Comparison of ENCODE assay signal across 1 cellular context in the genomic region with DNA sequence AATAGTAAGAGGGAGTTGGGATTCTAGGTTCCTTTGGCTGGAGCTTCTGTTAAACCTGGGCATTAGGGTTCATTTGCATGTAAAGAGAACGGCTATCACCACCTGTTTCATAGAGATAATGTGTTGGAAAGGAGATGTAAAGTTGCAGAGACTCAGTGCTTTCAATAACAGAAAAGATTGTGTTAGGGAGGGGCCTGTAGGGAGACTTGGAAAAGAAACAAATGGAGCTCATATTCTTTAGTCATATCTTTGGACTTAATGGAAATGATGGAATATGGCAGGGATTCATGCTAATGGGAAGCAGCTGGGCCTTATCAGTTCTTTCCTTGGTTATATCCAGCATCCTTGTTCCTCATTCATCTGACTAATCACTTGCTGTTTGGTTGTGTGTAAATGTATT.
TF ChIP-seq lines count a peak whose summit lies in the region.

No MANE protein-coding gene starts in this region.

TF ChIP-seq in K562, 482 proteins besides CTCF, POLR2A, EP300 and RAD21 (continued from another document and continues in another):
- TF ChIP-seq, protein P1, sequence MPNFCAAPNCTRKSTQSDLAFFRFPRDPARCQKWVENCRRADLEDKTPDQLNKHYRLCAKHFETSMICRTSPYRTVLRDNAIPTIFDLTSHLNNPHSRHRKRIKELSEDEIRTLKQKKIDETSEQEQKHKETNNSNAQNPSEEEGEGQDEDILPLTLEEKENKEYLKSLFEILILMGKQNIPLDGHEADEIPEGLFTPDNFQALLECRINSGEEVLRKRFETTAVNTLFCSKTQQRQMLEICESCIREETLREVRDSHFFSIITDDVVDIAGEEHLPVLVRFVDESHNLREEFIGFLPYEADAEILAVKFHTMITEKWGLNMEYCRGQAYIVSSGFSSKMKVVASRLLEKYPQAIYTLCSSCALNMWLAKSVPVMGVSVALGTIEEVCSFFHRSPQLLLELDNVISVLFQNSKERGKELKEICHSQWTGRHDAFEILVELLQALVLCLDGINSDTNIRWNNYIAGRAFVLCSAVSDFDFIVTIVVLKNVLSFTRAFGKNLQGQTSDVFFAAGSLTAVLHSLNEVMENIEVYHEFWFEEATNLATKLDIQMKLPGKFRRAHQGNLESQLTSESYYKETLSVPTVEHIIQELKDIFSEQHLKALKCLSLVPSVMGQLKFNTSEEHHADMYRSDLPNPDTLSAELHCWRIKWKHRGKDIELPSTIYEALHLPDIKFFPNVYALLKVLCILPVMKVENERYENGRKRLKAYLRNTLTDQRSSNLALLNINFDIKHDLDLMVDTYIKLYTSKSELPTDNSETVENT (CRISPR knock-in tag; IDR thresholded peaks at IDR 0.05), result no peak
- peak; percentile 66 for TF ChIP-seq TAL1 (IDR thresholded peaks at IDR 0.05)
- no peak for TF ChIP-seq LCOR (CRISPR knock-in tag; IDR thresholded peaks at IDR 0.05)
- TF ChIP-seq ZSCAN29 (IDR thresholded peaks at IDR 0.05), result no peak
- TF ChIP-seq ARID1B (IDR thresholded peaks at IDR 0.05), result peak; percentile 78
- TF ChIP-seq PURB (CRISPR knock-in tag; IDR thresholded peaks at IDR 0.05; ENCODE audit: low read depth), result no peak
- TF ChIP-seq, protein P2, sequence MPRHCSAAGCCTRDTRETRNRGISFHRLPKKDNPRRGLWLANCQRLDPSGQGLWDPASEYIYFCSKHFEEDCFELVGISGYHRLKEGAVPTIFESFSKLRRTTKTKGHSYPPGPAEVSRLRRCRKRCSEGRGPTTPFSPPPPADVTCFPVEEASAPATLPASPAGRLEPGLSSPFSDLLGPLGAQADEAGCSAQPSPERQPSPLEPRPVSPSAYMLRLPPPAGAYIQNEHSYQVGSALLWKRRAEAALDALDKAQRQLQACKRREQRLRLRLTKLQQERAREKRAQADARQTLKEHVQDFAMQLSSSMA (CRISPR knock-in tag; IDR thresholded peaks at IDR 0.05), result no peak
- no peak for TF ChIP-seq FOXA1 (IDR thresholded peaks at IDR 0.05; ENCODE audit: borderline replicate concordance)
- TF ChIP-seq HDGF (IDR thresholded peaks at IDR 0.05), result no peak
- TF ChIP-seq TCF3 (CRISPR knock-in tag; IDR thresholded peaks at IDR 0.05), result peak; percentile 62
- TF ChIP-seq MED1 (CRISPR knock-in tag; IDR thresholded peaks at IDR 0.05; ENCODE audit: borderline replicate concordance), result no peak
- TF ChIP-seq, protein P3, sequence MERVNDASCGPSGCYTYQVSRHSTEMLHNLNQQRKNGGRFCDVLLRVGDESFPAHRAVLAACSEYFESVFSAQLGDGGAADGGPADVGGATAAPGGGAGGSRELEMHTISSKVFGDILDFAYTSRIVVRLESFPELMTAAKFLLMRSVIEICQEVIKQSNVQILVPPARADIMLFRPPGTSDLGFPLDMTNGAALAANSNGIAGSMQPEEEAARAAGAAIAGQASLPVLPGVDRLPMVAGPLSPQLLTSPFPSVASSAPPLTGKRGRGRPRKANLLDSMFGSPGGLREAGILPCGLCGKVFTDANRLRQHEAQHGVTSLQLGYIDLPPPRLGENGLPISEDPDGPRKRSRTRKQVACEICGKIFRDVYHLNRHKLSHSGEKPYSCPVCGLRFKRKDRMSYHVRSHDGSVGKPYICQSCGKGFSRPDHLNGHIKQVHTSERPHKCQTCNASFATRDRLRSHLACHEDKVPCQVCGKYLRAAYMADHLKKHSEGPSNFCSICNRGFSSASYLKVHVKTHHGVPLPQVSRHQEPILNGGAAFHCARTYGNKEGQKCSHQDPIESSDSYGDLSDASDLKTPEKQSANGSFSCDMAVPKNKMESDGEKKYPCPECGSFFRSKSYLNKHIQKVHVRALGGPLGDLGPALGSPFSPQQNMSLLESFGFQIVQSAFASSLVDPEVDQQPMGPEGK (CRISPR knock-in tag; IDR thresholded peaks at IDR 0.05; ENCODE audit: borderline replicate concordance), result no peak
- TF ChIP-seq ZKSCAN1 (IDR thresholded peaks at IDR 0.05; ENCODE audit: low read depth, low read length), result no peak
- TF ChIP-seq CHD2 (IDR thresholded peaks at IDR 0.05; ENCODE audit: low read depth, low read length), result no peak
- no peak for TF ChIP-seq FIP1L1 (IDR thresholded peaks at IDR 0.05; ENCODE audit: low read depth, low read length, poor library complexity, severe bottlenecking)
- TF ChIP-seq, protein P4, sequence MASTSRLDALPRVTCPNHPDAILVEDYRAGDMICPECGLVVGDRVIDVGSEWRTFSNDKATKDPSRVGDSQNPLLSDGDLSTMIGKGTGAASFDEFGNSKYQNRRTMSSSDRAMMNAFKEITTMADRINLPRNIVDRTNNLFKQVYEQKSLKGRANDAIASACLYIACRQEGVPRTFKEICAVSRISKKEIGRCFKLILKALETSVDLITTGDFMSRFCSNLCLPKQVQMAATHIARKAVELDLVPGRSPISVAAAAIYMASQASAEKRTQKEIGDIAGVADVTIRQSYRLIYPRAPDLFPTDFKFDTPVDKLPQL (IDR thresholded peaks at IDR 0.05; ENCODE audit: extremely low read depth, insufficient read length), result no peak
- TF ChIP-seq FOXM1 (IDR thresholded peaks at IDR 0.05; ENCODE audit: low read depth), result no peak
- no peak for TF ChIP-seq FOXM1 (CRISPR knock-in tag; IDR thresholded peaks at IDR 0.05; ENCODE audit: low read depth)
- no peak for TF ChIP-seq IFI16 (CRISPR knock-in tag; IDR thresholded peaks at IDR 0.05)
- no peak for TF ChIP-seq BRF1 (IDR thresholded peaks at IDR 0.05; ENCODE audit: borderline replicate concordance, extremely low read depth, insufficient read length)
- no peak for TF ChIP-seq SIN3B (IDR thresholded peaks at IDR 0.05; ENCODE audit: low read depth)
- no peak for TF ChIP-seq SETDB1 (IDR thresholded peaks at IDR 0.05; ENCODE audit: low read length)
- TF ChIP-seq, protein P5, sequence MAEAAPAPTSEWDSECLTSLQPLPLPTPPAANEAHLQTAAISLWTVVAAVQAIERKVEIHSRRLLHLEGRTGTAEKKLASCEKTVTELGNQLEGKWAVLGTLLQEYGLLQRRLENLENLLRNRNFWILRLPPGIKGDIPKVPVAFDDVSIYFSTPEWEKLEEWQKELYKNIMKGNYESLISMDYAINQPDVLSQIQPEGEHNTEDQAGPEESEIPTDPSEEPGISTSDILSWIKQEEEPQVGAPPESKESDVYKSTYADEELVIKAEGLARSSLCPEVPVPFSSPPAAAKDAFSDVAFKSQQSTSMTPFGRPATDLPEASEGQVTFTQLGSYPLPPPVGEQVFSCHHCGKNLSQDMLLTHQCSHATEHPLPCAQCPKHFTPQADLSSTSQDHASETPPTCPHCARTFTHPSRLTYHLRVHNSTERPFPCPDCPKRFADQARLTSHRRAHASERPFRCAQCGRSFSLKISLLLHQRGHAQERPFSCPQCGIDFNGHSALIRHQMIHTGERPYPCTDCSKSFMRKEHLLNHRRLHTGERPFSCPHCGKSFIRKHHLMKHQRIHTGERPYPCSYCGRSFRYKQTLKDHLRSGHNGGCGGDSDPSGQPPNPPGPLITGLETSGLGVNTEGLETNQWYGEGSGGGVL (CRISPR knock-in tag; IDR thresholded peaks at IDR 0.05), result no peak
- no peak for TF ChIP-seq NR3C1 (CRISPR knock-in tag; IDR thresholded peaks at IDR 0.05)
- TF ChIP-seq MTF1 (CRISPR knock-in tag; IDR thresholded peaks at IDR 0.05; ENCODE audit: borderline replicate concordance), result no peak
- TF ChIP-seq SNIP1 (IDR thresholded peaks at IDR 0.05; ENCODE audit: low read depth), result no peak
- no peak for TF ChIP-seq ZNF224 (CRISPR knock-in tag; IDR thresholded peaks at IDR 0.05)
- TF ChIP-seq, protein P6, sequence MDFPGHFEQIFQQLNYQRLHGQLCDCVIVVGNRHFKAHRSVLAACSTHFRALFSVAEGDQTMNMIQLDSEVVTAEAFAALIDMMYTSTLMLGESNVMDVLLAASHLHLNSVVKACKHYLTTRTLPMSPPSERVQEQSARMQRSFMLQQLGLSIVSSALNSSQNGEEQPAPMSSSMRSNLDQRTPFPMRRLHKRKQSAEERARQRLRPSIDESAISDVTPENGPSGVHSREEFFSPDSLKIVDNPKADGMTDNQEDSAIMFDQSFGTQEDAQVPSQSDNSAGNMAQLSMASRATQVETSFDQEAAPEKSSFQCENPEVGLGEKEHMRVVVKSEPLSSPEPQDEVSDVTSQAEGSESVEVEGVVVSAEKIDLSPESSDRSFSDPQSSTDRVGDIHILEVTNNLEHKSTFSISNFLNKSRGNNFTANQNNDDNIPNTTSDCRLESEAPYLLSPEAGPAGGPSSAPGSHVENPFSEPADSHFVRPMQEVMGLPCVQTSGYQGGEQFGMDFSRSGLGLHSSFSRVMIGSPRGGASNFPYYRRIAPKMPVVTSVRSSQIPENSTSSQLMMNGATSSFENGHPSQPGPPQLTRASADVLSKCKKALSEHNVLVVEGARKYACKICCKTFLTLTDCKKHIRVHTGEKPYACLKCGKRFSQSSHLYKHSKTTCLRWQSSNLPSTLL (IDR thresholded peaks at IDR 0.05), result no peak
- TF ChIP-seq, protein P7, sequence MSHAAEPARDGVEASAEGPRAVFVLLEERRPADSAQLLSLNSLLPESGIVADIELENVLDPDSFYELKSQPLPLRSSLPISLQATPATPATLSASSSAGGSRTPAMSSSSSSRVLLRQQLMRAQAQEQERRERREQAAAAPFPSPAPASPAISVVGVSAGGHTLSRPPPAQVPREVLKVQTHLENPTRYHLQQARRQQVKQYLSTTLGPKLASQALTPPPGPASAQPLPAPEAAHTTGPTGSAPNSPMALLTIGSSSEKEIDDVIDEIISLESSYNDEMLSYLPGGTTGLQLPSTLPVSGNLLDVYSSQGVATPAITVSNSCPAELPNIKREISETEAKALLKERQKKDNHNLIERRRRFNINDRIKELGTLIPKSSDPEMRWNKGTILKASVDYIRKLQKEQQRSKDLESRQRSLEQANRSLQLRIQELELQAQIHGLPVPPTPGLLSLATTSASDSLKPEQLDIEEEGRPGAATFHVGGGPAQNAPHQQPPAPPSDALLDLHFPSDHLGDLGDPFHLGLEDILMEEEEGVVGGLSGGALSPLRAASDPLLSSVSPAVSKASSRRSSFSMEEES (CRISPR knock-in tag; IDR thresholded peaks at IDR 0.05), result no peak
- no peak for TF ChIP-seq TAF9B (IDR thresholded peaks at IDR 0.05; ENCODE audit: partially characterized antibody)
- TF ChIP-seq GABPA (tag; conservative IDR thresholded peaks at IDR 0.05; ENCODE audit: low read depth), result no peak
- TF ChIP-seq HNRNPL (IDR thresholded peaks at IDR 0.05; ENCODE audit: low read depth, low read length), result no peak
- peak; percentile 23; the same call in 1 of the 2 replicates for TF ChIP-seq EHMT2 (IDR thresholded peaks at IDR 0.05)
- TF ChIP-seq TCF7L2 (IDR thresholded peaks at IDR 0.05; ENCODE audit: low read depth, low read length), result no peak
- no peak for TF ChIP-seq ZNF77 (CRISPR knock-in tag; IDR thresholded peaks at IDR 0.05)
- TF ChIP-seq, protein P8, sequence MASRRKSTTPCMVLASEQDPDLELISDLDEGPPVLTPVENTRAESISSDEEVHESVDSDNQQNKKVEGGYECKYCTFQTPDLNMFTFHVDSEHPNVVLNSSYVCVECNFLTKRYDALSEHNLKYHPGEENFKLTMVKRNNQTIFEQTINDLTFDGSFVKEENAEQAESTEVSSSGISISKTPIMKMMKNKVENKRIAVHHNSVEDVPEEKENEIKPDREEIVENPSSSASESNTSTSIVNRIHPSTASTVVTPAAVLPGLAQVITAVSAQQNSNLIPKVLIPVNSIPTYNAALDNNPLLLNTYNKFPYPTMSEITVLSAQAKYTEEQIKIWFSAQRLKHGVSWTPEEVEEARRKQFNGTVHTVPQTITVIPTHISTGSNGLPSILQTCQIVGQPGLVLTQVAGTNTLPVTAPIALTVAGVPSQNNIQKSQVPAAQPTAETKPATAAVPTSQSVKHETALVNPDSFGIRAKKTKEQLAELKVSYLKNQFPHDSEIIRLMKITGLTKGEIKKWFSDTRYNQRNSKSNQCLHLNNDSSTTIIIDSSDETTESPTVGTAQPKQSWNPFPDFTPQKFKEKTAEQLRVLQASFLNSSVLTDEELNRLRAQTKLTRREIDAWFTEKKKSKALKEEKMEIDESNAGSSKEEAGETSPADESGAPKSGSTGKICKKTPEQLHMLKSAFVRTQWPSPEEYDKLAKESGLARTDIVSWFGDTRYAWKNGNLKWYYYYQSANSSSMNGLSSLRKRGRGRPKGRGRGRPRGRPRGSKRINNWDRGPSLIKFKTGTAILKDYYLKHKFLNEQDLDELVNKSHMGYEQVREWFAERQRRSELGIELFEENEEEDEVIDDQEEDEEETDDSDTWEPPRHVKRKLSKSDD (conservative IDR thresholded peaks at IDR 0.05; ENCODE audit: low read length), result no peak
- TF ChIP-seq DPF2 (IDR thresholded peaks at IDR 0.05), result peak; percentile 55; the same call in 1 of the 2 replicates
- TF ChIP-seq DNMT1 (IDR thresholded peaks at IDR 0.05), result no peak
- no peak for TF ChIP-seq ZNF717 (CRISPR knock-in tag; IDR thresholded peaks at IDR 0.05)
- peak; percentile 49; the same call in 1 of the 2 replicates for TF ChIP-seq CBFA2T3 (IDR thresholded peaks at IDR 0.05)
- TF ChIP-seq SMARCC2 (IDR thresholded peaks at IDR 0.05; ENCODE audit: low read depth), result no peak
- no peak for TF ChIP-seq FOXK1 (CRISPR knock-in tag; IDR thresholded peaks at IDR 0.05; ENCODE audit: borderline replicate concordance)
- TF ChIP-seq CXXC5 (CRISPR knock-in tag; IDR thresholded peaks at IDR 0.05), result 0 out of 2 replicates have a peak, but pooled peaks have one; percentile 13
- no peak for TF ChIP-seq ETV1 (tag; conservative IDR thresholded peaks at IDR 0.05; ENCODE audit: low read depth)
- no peak for TF ChIP-seq ZNF263 (CRISPR knock-in tag; IDR thresholded peaks at IDR 0.05; ENCODE audit: borderline replicate concordance)
- TF ChIP-seq, protein P9, sequence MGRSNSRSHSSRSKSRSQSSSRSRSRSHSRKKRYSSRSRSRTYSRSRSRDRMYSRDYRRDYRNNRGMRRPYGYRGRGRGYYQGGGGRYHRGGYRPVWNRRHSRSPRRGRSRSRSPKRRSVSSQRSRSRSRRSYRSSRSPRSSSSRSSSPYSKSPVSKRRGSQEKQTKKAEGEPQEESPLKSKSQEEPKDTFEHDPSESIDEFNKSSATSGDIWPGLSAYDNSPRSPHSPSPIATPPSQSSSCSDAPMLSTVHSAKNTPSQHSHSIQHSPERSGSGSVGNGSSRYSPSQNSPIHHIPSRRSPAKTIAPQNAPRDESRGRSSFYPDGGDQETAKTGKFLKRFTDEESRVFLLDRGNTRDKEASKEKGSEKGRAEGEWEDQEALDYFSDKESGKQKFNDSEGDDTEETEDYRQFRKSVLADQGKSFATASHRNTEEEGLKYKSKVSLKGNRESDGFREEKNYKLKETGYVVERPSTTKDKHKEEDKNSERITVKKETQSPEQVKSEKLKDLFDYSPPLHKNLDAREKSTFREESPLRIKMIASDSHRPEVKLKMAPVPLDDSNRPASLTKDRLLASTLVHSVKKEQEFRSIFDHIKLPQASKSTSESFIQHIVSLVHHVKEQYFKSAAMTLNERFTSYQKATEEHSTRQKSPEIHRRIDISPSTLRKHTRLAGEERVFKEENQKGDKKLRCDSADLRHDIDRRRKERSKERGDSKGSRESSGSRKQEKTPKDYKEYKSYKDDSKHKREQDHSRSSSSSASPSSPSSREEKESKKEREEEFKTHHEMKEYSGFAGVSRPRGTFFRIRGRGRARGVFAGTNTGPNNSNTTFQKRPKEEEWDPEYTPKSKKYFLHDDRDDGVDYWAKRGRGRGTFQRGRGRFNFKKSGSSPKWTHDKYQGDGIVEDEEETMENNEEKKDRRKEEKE (IDR thresholded peaks at IDR 0.05; ENCODE audit: borderline replicate concordance in 1 of 2, control insufficient read depth in 1 of 2, low read depth in 2 of 2, low read length in 1 of 2), result no peak
- TF ChIP-seq SREBF2 (CRISPR knock-in tag; IDR thresholded peaks at IDR 0.05), result no peak
- no peak for TF ChIP-seq PTRF (tag; IDR thresholded peaks at IDR 0.05)
- TF ChIP-seq BRD9 (IDR thresholded peaks at IDR 0.05; ENCODE audit: low read depth, partially characterized antibody), result no peak
